In genomic region chr2:26033769-26034596, GRCh38 we compare ENCODE assay signal across 1 cellular context.
TF ChIP-seq lines count a peak whose summit lies in the region.

Gene RAB10 (plus strand): TSS chr2:26034084. CDS start chr2:26034609, 525 bp downstream.

TF ChIP-seq in K562, 482 proteins besides CTCF, POLR2A, EP300 and RAD21 (continued from another document):
- TF ChIP-seq MGA (IDR thresholded peaks at IDR 0.05), result peak; percentile 38; the same call in 1 of the 2 replicates
- no peak for TF ChIP-seq TFE3 (CRISPR knock-in tag; IDR thresholded peaks at IDR 0.05)
